In the genomic region with DNA sequence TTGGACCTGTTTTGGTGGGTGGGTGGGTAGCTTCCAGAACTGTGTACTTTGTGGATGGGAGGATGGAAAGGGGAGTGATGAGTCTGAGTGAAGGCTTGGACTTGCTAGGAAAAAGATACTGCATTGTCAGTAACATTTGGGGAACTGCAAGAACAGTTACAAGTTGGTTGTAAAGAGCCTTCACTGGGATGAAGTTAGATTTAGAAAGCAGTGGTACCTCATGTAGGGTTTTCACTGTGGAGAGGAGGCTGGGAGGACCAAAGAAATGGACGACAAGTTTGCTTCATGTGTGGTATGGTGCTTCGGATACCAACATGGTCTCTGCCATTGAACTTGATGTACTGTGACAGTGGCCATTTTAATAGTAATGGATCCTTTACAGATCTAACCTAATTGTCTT, we compare ENCODE assay signal across 18 cellular contexts. TPM values are rescaled to one million over a fixed set of nuclear protein-coding genes. Genes with fewer than 3 reads are reported as not detected.
DNase-seq lines count a peak whose midpoint lies in the region; ATAC-seq and TF ChIP-seq lines count a peak whose summit lies in the region.
"Had no signal": no experiment of that assay in that cellular context is flagged by ENCODE, and none has a peak within 500 bp of the region (broad histone marks: within the 10 kb centered on the region; RNA-seq: fewer than 3 reads in every experiment).

No MANE protein-coding gene starts in this region.

- no peak overlapping the region for H3K27ac ChIP-seq in CD4-positive, alpha-beta T cell (ENCODE audit: low read depth, low read length)
- H3K27ac ChIP-seq: 22Rv1, BLaER1, GM23248, SJCRH30 had no signal

- intact Hi-C loops in activated CD4-positive, alpha-beta T cell treated with anti-CD3 and anti-CD28 coated beads for 36 hours (cut with DNase I, micrococcal nuclease) = no loop called here
- intact Hi-C loops in CD4-positive, alpha-beta T cell (cut with DNase I, micrococcal nuclease) = no loop called here

- ATAC-seq in activated CD4-positive, alpha-beta T cell treated with anti-CD3 and anti-CD28 coated beads for 36 hours = no peak
- no peak for ATAC-seq in CD4-positive, alpha-beta T cell (ENCODE audit: poor library complexity)
- no peak for ATAC-seq in T-helper 17 cell
- ATAC-seq: PC-3 had no signal

- no peak overlapping the region for H3K4me3 Mint-ChIP-seq in activated CD4-positive, alpha-beta T cell treated with anti-CD3 and anti-CD28 coated beads for 36 hours
- H3K4me3 Mint-ChIP-seq in CD4-positive, alpha-beta T cell = no peak overlapping the region
- H3K4me3 Mint-ChIP-seq in T-helper 17 cell = peak overlapping the region; percentile 10
- H3K4me3 Mint-ChIP-seq in endothelial cell (ENCODE audit: unreplicated experiment) = no peak overlapping the region

- H3K27ac Mint-ChIP-seq in activated CD4-positive, alpha-beta T cell treated with anti-CD3 and anti-CD28 coated beads for 36 hours = peak overlapping the region; percentile 33
- H3K27ac Mint-ChIP-seq in CD4-positive, alpha-beta T cell = peak overlapping the region; percentile 18
- H3K27ac Mint-ChIP-seq in T-helper 17 cell (no peak overlapping the region), endothelial cell (ENCODE audit: unreplicated experiment) (peak overlapping the region; percentile 6)

- H3K27me3 ChIP-seq in CD4-positive, alpha-beta T cell (ENCODE audit: control insufficient read depth, insufficient read depth, low read length) = no peaks in the 10 kb centered on the region
- H3K27me3 ChIP-seq: BLaER1, MG63, SJCRH30 had no signal

- no peak for DNase-seq in activated CD4-positive, alpha-beta T cell treated with anti-CD3 and anti-CD28 coated beads for 36 hours
- DNase-seq in activated CD4-positive, alpha-beta T cell treated with anti-CD3 and anti-CD28 coated beads, Interleukin-2, amount 50 U/mL, for 1 hour = no peak
- DNase-seq in CD4-positive, alpha-beta T cell = no peak
- DNase-seq in T-helper 17 cell (no peak), endothelial cell (ENCODE audit: low spot score) (no peak), pons (ENCODE audit: low spot score) (no peak), MV-4-11 (lab: John Stamatoyannopoulos, UW) (no peak), activated gamma-delta T cell treated with Interleukin-2 at 50 U/mL for 16 hours (no peak)
- DNase-seq: GM23248, MG63, NCI-H1092 treated with DMSO at 0.1 percent for 48 hours, NCI-H2081 treated with DMSO at 0.1 percent for 48 hours, NCI-H510A, NCI-H774, PC-3, SJCRH30 had no signal

- no peaks in the 10 kb centered on the region for H3K9me3 ChIP-seq in CD4-positive, alpha-beta T cell (ENCODE audit: control insufficient read depth, low read length)
- H3K9me3 ChIP-seq in T-helper 17 cell (ENCODE audit: control insufficient read depth, low read length, poor library complexity, severe bottlenecking) = no peaks in the 10 kb centered on the region
- H3K9me3 ChIP-seq: BLaER1, MG63, SJCRH30 had no signal

- H3K4me1 Mint-ChIP-seq in activated CD4-positive, alpha-beta T cell treated with anti-CD3 and anti-CD28 coated beads for 36 hours = no peaks in the 10 kb centered on the region
- no peaks in the 10 kb centered on the region for H3K4me1 Mint-ChIP-seq in CD4-positive, alpha-beta T cell (ENCODE audit: low read depth)
- H3K4me1 Mint-ChIP-seq in T-helper 17 cell (peaks cover 10% of the 10 kb centered on the region), endothelial cell (ENCODE audit: unreplicated experiment) (peaks cover 8% of the 10 kb centered on the region)

- H3K9me3 Mint-ChIP-seq in activated CD4-positive, alpha-beta T cell treated with anti-CD3 and anti-CD28 coated beads for 36 hours (ENCODE audit: low read depth) = no peaks in the 10 kb centered on the region
- H3K9me3 Mint-ChIP-seq in CD4-positive, alpha-beta T cell = no peaks in the 10 kb centered on the region
- no peaks in the 10 kb centered on the region for H3K9me3 Mint-ChIP-seq in endothelial cell (ENCODE audit: unreplicated experiment)

- CTCF ChIA-PET in activated CD4-positive, alpha-beta T cell treated with anti-CD3 and anti-CD28 coated beads for 36 hours (lab: Charles Lee) = interaction anchor here (0.6 to 2.2 kb wide), 3 partner anchors 8 to 892 kb away, joined by 3 to 14 read pairs (median 3); no protein-coding TSS in a partner anchor
- CTCF ChIA-PET in CD4-positive, alpha-beta T cell (lab: Charles Lee) = no interaction called here

- POLR2A ChIA-PET in activated CD4-positive, alpha-beta T cell treated with anti-CD3 and anti-CD28 coated beads for 36 hours (lab: Charles Lee) = interaction anchor here (0.9 kb wide), 1 partner anchor 48 kb away, joined by 3 read pairs; no protein-coding TSS in a partner anchor
- POLR2A ChIA-PET in CD4-positive, alpha-beta T cell (lab: Charles Lee) = interaction anchor here (3.3 kb wide), 1 partner anchor 50 kb away, joined by 9 read pairs; a partner anchor contains a TSS

- TF ChIP-seq CTCF in CD4-positive, alpha-beta T cell (IDR thresholded peaks at IDR 0.05) = no peak
- no peak for TF ChIP-seq CTCF in endothelial cell (IDR thresholded peaks at IDR 0.05; ENCODE audit: unreplicated experiment)

- no peaks in the 10 kb centered on the region for H3K27me3 Mint-ChIP-seq in activated CD4-positive, alpha-beta T cell treated with anti-CD3 and anti-CD28 coated beads for 36 hours
- H3K27me3 Mint-ChIP-seq in CD4-positive, alpha-beta T cell = no peaks in the 10 kb centered on the region
- no peaks in the 10 kb centered on the region for H3K27me3 Mint-ChIP-seq in T-helper 17 cell
- H3K27me3 Mint-ChIP-seq in endothelial cell (ENCODE audit: unreplicated experiment) = peaks cover 4% of the 10 kb centered on the region

- H3K36me3 Mint-ChIP-seq in activated CD4-positive, alpha-beta T cell treated with anti-CD3 and anti-CD28 coated beads for 36 hours (ENCODE audit: low read depth) = peaks cover 53% of the 10 kb centered on the region
- H3K36me3 Mint-ChIP-seq in CD4-positive, alpha-beta T cell (ENCODE audit: low read depth) = peaks cover 64% of the 10 kb centered on the region
- H3K36me3 Mint-ChIP-seq in T-helper 17 cell (ENCODE audit: low read depth) = peaks cover 7% of the 10 kb centered on the region
- peaks cover 45% of the 10 kb centered on the region for H3K36me3 Mint-ChIP-seq in endothelial cell (ENCODE audit: low read depth, unreplicated experiment)

RNA-seq across cellular contexts. Expression of a gene that starts 50.3 kb away (rescaled TPM):
- 100 to 1,000 TPM; 114 to 188 TPM for total RNA-seq in activated CD4-positive, alpha-beta T cell treated with anti-CD3 and anti-CD28 coated beads for 36 hours
- total RNA-seq in CD4-positive, alpha-beta T cell = 10 to 100 TPM; 63.8 to 68.1 TPM
- total RNA-seq in T-helper 17 cell = 10 to 100 TPM; 64.8 to 75.8 TPM
- total RNA-seq in endothelial cell (ENCODE audit: unreplicated experiment) = 116 TPM
